ENCODE assay signal across 22 cellular contexts in genomic region chr18:75544051-75544481, GRCh38.
A peak's percentile ranks its signal among the peaks of the same experiment; 100 is the strongest.
DNase-seq lines count a peak whose midpoint lies in the region; ATAC-seq and TF ChIP-seq lines count a peak whose summit lies in the region.
"Had no signal": no experiment of that assay in that cellular context is flagged by ENCODE, and none has a peak within 500 bp of the region (broad histone marks: within the 10 kb centered on the region; RNA-seq: fewer than 3 reads in every experiment).

No MANE protein-coding gene starts in this region.

- H3K27me3 Mint-ChIP-seq in stimulated activated naive CD8-positive, alpha-beta T cell treated with anti-CD3 and anti-CD28 coated beads, Interleukin-15, amount 100 ng/mL, for 72 hours = peaks cover 38% of the 10 kb centered on the region
- peaks cover 20% of the 10 kb centered on the region for H3K27me3 Mint-ChIP-seq in activated CD8-positive, alpha-beta T cell treated with anti-CD3 and anti-CD28 coated beads for 36 hours

- H3K27me3 ChIP-seq in SJSA1 (replicated peaks) (no peaks in the 10 kb centered on the region), foreskin keratinocyte (no peaks in the 10 kb centered on the region)
- H3K27me3 ChIP-seq: ovary, right atrium auricular region had no signal

- CTCF ChIA-PET in activated CD8-positive, alpha-beta T cell treated with anti-CD3 and anti-CD28 coated beads for 36 hours (lab: Charles Lee) = no interaction called here

- intact Hi-C loops in activated CD8-positive, alpha-beta T cell treated with anti-CD3 and anti-CD28 coated beads for 36 hours (cut with micrococcal nuclease) = no loop called here

- H3K36me3 ChIP-seq in SJSA1 = no peaks in the 10 kb centered on the region
- H3K36me3 ChIP-seq: ovary, right atrium auricular region had no signal

- H3K27ac ChIP-seq in SJSA1 (peak overlapping the region; percentile 12), foreskin keratinocyte (peak overlapping the region; percentile 25)
- H3K27ac ChIP-seq: ovary, right atrium auricular region had no signal

- no peaks in the 10 kb centered on the region for H3K4me1 Mint-ChIP-seq in stimulated activated naive CD8-positive, alpha-beta T cell treated with anti-CD3 and anti-CD28 coated beads, Interleukin-15, amount 100 ng/mL, for 72 hours
- no peaks in the 10 kb centered on the region for H3K4me1 Mint-ChIP-seq in activated CD8-positive, alpha-beta T cell treated with anti-CD3 and anti-CD28 coated beads for 36 hours (ENCODE audit: low read depth)
- H3K4me1 Mint-ChIP-seq: natural killer cell had no signal

- H3K4me1 ChIP-seq in SJSA1 (replicated peaks) (peaks cover 18% of the 10 kb centered on the region), foreskin keratinocyte (peaks cover 8% of the 10 kb centered on the region)
- H3K4me1 ChIP-seq: right atrium auricular region had no signal

- ATAC-seq in stimulated activated naive CD8-positive, alpha-beta T cell treated with anti-CD3 and anti-CD28 coated beads, Interleukin-15, Interleukin-2, amounts not matched to agents 100 U/mL and 50 U/mL, for 24 hours = peak; percentile 60
- ATAC-seq in stimulated activated naive CD8-positive, alpha-beta T cell treated with anti-CD3 and anti-CD28 coated beads, Interleukin-15, amount 100 ng/mL, for 72 hours = no peak
- ATAC-seq in foreskin keratinocyte (peak; percentile 82), HG02852 (IDR thresholded peaks at IDR 0.05; ENCODE audit: unreplicated experiment) (no peak)
- no peak for ATAC-seq in activated CD8-positive, alpha-beta T cell treated with anti-CD3 and anti-CD28 coated beads for 36 hours
- ATAC-seq: natural killer cell, Right ventricle myocardium inferior had no signal

- H3K36me3 Mint-ChIP-seq in activated CD8-positive, alpha-beta T cell treated with anti-CD3 and anti-CD28 coated beads for 36 hours (ENCODE audit: low read depth) = no peaks in the 10 kb centered on the region
- H3K36me3 Mint-ChIP-seq: natural killer cell had no signal

- no peak for DNase-seq in stimulated activated naive CD8-positive, alpha-beta T cell treated with anti-CD3 and anti-CD28 coated beads, Interleukin-15, Interleukin-2, amounts not matched to agents 100 U/mL and 50 U/mL, for 24 hours
- no peak for DNase-seq in stimulated activated naive CD8-positive, alpha-beta T cell treated with anti-CD3 and anti-CD28 coated beads, Interleukin-15, amount 100 ng/mL, for 72 hours
- DNase-seq in SJSA1 (ENCODE audit: low read depth in 1 of 2, low spot score in 2 of 2) (no peak), foreskin keratinocyte (no peak), superior temporal gyrus (ENCODE audit: extremely low spot score) (no peak), UCSD-AML1 (lab: John Stamatoyannopoulos, UW; ENCODE audit: unreplicated experiment) (no peak)
- no peak for DNase-seq in activated CD8-positive, alpha-beta T cell treated with anti-CD3 and anti-CD28 coated beads for 36 hours
- DNase-seq: activated CD4-positive, alpha-beta T cell treated with anti-CD3 and anti-CD28 coated beads, Interleukin-2, amount 50 U/mL, for 1 hour; activated CD8-positive, alpha-beta memory T cell treated with anti-CD3 and anti-CD28 coated beads, Interleukin-2, amount 50 U/mL, for 4 hours; C1 segment of cervical spinal cord; cortex of kidney; endodermal cell; mesendoderm; natural killer cell; NCI-H1694; ovary; SW 1271; trophoblast cell had no signal

- H3K9me3 Mint-ChIP-seq in stimulated activated naive CD8-positive, alpha-beta T cell treated with anti-CD3 and anti-CD28 coated beads, Interleukin-15, amount 100 ng/mL, for 72 hours = no peaks in the 10 kb centered on the region
- peaks cover 2% of the 10 kb centered on the region for H3K9me3 Mint-ChIP-seq in activated CD8-positive, alpha-beta T cell treated with anti-CD3 and anti-CD28 coated beads for 36 hours
- H3K9me3 Mint-ChIP-seq: activated T-helper 2 cell treated with anti-CD3 and anti-CD28 coated beads, Interferon-gamma antibody, Interleukin-2, Interleukin-4, amounts not matched to agents 10 μg/mL and 5 μg/mL and 100 μg/mL, durations not matched to agents 14 hours and 24 hours and 36 hours; endodermal cell; natural killer cell had no signal

- no peak overlapping the region for H3K4me3 Mint-ChIP-seq in stimulated activated naive CD8-positive, alpha-beta T cell treated with anti-CD3 and anti-CD28 coated beads, Interleukin-15, amount 100 ng/mL, for 72 hours
- H3K4me3 Mint-ChIP-seq in activated CD8-positive, alpha-beta T cell treated with anti-CD3 and anti-CD28 coated beads for 36 hours = no peak overlapping the region
- H3K4me3 Mint-ChIP-seq: endodermal cell, natural killer cell had no signal

- H3K9me3 ChIP-seq in SJSA1 (replicated peaks) = no peaks in the 10 kb centered on the region
- H3K9me3 ChIP-seq: ovary, right atrium auricular region had no signal

- H3K4me3 ChIP-seq in SJSA1 = no peak overlapping the region
- H3K4me3 ChIP-seq: ovary, right atrium auricular region had no signal

- no peak for TF ChIP-seq CTCF in foreskin keratinocyte (conservative IDR thresholded peaks at IDR 0.05)
- TF ChIP-seq CTCF in activated CD8-positive, alpha-beta T cell treated with anti-CD3 and anti-CD28 coated beads for 36 hours (IDR thresholded peaks at IDR 0.05) = no peak

- H3K27ac Mint-ChIP-seq in stimulated activated naive CD8-positive, alpha-beta T cell treated with anti-CD3 and anti-CD28 coated beads, Interleukin-15, amount 100 ng/mL, for 72 hours = no peak overlapping the region
- H3K27ac Mint-ChIP-seq in activated CD8-positive, alpha-beta T cell treated with anti-CD3 and anti-CD28 coated beads for 36 hours = no peak overlapping the region
- H3K27ac Mint-ChIP-seq: activated T-helper 2 cell treated with anti-CD3 and anti-CD28 coated beads, Interferon-gamma antibody, Interleukin-2, Interleukin-4, amounts not matched to agents 10 μg/mL and 5 μg/mL and 100 μg/mL, durations not matched to agents 14 hours and 24 hours and 36 hours; endodermal cell; natural killer cell had no signal

- POLR2A ChIA-PET in activated CD8-positive, alpha-beta T cell treated with anti-CD3 and anti-CD28 coated beads for 36 hours (lab: Charles Lee) = no interaction called here

Comparison
In these comparisons a context has a peak if more than half of its experiments do, and no peak if none do; other contexts are left out.
1. ATAC-seq: peak in stimulated activated naive CD8-positive, alpha-beta T cell treated with anti-CD3 and anti-CD28 coated beads, Interleukin-15, Interleukin-2, amounts not matched to agents 100 U/mL and 50 U/mL, for 24 hours (single experiment) and foreskin keratinocyte (single experiment); none in stimulated activated naive CD8-positive, alpha-beta T cell treated with anti-CD3 and anti-CD28 coated beads, Interleukin-15, amount 100 ng/mL, for 72 hours (single experiment), activated CD8-positive, alpha-beta T cell treated with anti-CD3 and anti-CD28 coated beads for 36 hours (single experiment) and HG02852 (single experiment).